8 cellular contexts compared by ENCODE assay signal in genomic region chr22:38218661-38219331, GRCh38. TPM values are rescaled to one million over a fixed set of nuclear protein-coding genes. Genes with fewer than 3 reads are reported as not detected.
DNase-seq lines count a peak whose midpoint lies in the region; ATAC-seq, FAIRE-seq and TF ChIP-seq lines count a peak whose summit lies in the region.

No MANE protein-coding gene starts in this region.

- TF ChIP-seq CTCF in mucosa of descending colon (IDR thresholded peaks at IDR 0.05) = no peak
- TF ChIP-seq CTCF in thoracic aorta (IDR thresholded peaks at IDR 0.05) = no peak

- FAIRE-seq in G401.6 (lab: Jason Lieb, UNC) = peak; percentile 6

- H3K9me3 ChIP-seq in mucosa of descending colon = no peaks in the 10 kb centered on the region
- H3K9me3 ChIP-seq in thoracic aorta = no peaks in the 10 kb centered on the region

- peak overlapping the region; percentile 84 to 95 for H3K27ac Mint-ChIP-seq in effector memory CD8-positive, alpha-beta T cell

- intact Hi-C loops in mucosa of descending colon (cut with DNase I, micrococcal nuclease) = no loop called here

- H3K4me3 Mint-ChIP-seq in effector memory CD8-positive, alpha-beta T cell = peak overlapping the region in 1 of 2 donors; percentile 57

- H3K27me3 ChIP-seq in thoracic aorta (replicated peaks; ENCODE audit: insufficient read depth) = no peaks in the 10 kb centered on the region

- ATAC-seq in effector memory CD8-positive, alpha-beta T cell (replicated peaks) = peak; percentile 59
- ATAC-seq in mucosa of descending colon (peak; percentile 83), thoracic aorta (ENCODE audit: insufficient number of reproducible peaks, low FRiP score, low read depth) (peak; percentile 58), HG02588 (IDR thresholded peaks at IDR 0.05; ENCODE audit: unreplicated experiment) (no peak), HG02571 (IDR thresholded peaks at IDR 0.05; ENCODE audit: unreplicated experiment) (no peak)

- H3K27me3 Mint-ChIP-seq in effector memory CD8-positive, alpha-beta T cell = no peaks in the 10 kb centered on the region

- peak overlapping the region; percentile 93 to 95 for H3K27ac ChIP-seq in thoracic aorta

- peaks cover 27% of the 10 kb centered on the region for H3K4me1 ChIP-seq in mucosa of descending colon (ENCODE audit: low read depth)
- H3K4me1 ChIP-seq in thoracic aorta (ENCODE audit: control insufficient read depth in 1 of 2, low read depth in 2 of 2) = peaks cover 21 to 49% of the 10 kb centered on the region in 2 donors

- no peaks in the 10 kb centered on the region for H3K9me3 Mint-ChIP-seq in effector memory CD8-positive, alpha-beta T cell

- DNase-seq in SW480 (ENCODE audit: low spot score) (peak; percentile 91), mucosa of descending colon (peak; percentile 81 to 91 (median 84)), thoracic aorta (ENCODE audit: low spot score) (peak; percentile 43), NCI-H2227 treated with DMSO at 0.1 percent for 48 hours (lab: John Stamatoyannopoulos, UW) (no peak)
- peak in 2 of 3 experiments; percentile 54 to 61 for DNase-seq in effector memory CD8-positive, alpha-beta T cell

- H3K4me3 ChIP-seq in mucosa of descending colon (no peak overlapping the region), thoracic aorta (no peak overlapping the region)

- H3K36me3 Mint-ChIP-seq in effector memory CD8-positive, alpha-beta T cell (ENCODE audit: insufficient read depth) = peaks cover 82% of the 10 kb centered on the region

- peaks cover 6 to 35% of the 10 kb centered on the region in 2 donors for H3K4me1 Mint-ChIP-seq in effector memory CD8-positive, alpha-beta T cell (ENCODE audit: low read depth in 2 of 2)

- H3K36me3 ChIP-seq in mucosa of descending colon (ENCODE audit: low read depth) = no peaks in the 10 kb centered on the region
- peaks cover 6% of the 10 kb centered on the region for H3K36me3 ChIP-seq in thoracic aorta

RNA-seq across cellular contexts. Expression of gene MAFF, which starts 17.0 kb away (rescaled TPM):
- total RNA-seq in mucosa of descending colon = 10 to 100 TPM; 16.7 to 26.5 (median 25.6) TPM
- 100 to 1,000 TPM in 1 of 2 donors, 10 to 100 TPM in 1; 97.6 to 111 TPM for total RNA-seq in thoracic aorta

RNA-seq across cellular contexts. Expression of gene PLA2G6, which starts 37.2 kb away (rescaled TPM):
- 10 to 100 TPM; 28.5 to 38.7 (median 35.9) TPM for total RNA-seq in mucosa of descending colon
- 10 to 100 TPM; 27.4 to 50.4 TPM for total RNA-seq in thoracic aorta

RNA-seq across cellular contexts. Expression of gene TMEM184B, which starts 54.0 kb away (rescaled TPM):
- total RNA-seq in mucosa of descending colon (10 to 100 TPM; 35.9 to 63.1 (median 38.2) TPM), thoracic aorta (100 to 1,000 TPM; 134 to 254 TPM)

Comparison
In these comparisons a context has a peak if more than half of its experiments do, and no peak if none do; other contexts are left out.
1. ATAC-seq: peak in effector memory CD8-positive, alpha-beta T cell (single experiment), mucosa of descending colon (single experiment) and thoracic aorta (single experiment); none in HG02588 (single experiment) and HG02571 (single experiment).